In the genomic region with DNA sequence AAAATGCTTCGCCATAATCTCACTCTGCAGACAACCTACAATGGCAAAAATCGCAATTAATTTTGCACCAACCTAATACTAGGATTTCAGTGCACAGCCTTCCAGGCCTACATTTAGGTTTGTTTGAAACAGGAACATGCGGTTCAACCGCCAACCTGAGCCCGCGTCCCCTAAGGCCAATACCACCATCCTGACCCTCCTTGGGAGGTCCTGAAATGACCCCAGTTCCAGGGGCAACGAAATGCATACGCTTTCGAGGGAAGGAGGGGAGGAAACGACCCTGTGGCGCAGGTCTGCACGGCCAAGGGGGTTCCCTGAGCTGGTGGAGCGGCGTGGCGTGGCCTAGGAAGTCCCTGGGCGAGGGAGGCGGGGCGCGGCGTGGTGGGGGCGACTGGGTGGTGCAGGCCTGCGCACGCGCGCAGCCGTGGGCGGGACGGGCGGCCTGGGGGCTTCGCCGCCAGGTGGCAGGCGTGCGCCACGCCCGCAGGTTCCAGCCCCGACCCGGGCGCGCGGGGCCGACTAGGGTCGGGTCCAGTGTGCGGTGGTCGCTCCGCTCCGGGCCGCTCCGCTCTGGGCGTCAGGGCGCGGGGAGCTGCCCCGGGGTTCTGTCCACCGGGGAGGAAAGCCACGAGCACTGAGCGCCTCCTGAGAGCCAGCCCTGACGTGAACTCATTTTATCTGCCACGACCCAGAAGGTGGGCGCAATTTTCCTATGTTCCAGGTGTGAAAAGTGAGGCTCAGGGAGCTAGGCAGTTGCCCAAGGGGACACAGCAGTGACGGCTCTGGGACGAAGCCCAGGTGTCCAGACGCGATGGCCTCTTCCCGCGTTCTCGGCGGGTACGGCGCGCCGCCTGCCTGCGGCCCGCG, we compare ENCODE assay signal across 1 cellular context.
TF ChIP-seq lines count a peak whose summit lies in the region.

No MANE protein-coding gene starts in this region.

TF ChIP-seq in HEK293, 187 proteins besides CTCF, POLR2A, EP300 and RAD21 (continued from another document and continues in another):
- TF ChIP-seq, protein P1, sequence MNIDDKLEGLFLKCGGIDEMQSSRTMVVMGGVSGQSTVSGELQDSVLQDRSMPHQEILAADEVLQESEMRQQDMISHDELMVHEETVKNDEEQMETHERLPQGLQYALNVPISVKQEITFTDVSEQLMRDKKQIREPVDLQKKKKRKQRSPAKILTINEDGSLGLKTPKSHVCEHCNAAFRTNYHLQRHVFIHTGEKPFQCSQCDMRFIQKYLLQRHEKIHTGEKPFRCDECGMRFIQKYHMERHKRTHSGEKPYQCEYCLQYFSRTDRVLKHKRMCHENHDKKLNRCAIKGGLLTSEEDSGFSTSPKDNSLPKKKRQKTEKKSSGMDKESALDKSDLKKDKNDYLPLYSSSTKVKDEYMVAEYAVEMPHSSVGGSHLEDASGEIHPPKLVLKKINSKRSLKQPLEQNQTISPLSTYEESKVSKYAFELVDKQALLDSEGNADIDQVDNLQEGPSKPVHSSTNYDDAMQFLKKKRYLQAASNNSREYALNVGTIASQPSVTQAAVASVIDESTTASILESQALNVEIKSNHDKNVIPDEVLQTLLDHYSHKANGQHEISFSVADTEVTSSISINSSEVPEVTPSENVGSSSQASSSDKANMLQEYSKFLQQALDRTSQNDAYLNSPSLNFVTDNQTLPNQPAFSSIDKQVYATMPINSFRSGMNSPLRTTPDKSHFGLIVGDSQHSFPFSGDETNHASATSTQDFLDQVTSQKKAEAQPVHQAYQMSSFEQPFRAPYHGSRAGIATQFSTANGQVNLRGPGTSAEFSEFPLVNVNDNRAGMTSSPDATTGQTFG (tag by site-specific recombination; IDR thresholded peaks at IDR 0.05; ENCODE audit: borderline replicate concordance), result no peak
- no peak for TF ChIP-seq WT1 (tag by site-specific recombination; IDR thresholded peaks at IDR 0.05)
- TF ChIP-seq ZNF324 (tag by site-specific recombination; IDR thresholded peaks at IDR 0.05), result no peak
- no peak for TF ChIP-seq ZNF561 (tag by site-specific recombination; IDR thresholded peaks at IDR 0.05; ENCODE audit: borderline replicate concordance)
- TF ChIP-seq, protein P2, sequence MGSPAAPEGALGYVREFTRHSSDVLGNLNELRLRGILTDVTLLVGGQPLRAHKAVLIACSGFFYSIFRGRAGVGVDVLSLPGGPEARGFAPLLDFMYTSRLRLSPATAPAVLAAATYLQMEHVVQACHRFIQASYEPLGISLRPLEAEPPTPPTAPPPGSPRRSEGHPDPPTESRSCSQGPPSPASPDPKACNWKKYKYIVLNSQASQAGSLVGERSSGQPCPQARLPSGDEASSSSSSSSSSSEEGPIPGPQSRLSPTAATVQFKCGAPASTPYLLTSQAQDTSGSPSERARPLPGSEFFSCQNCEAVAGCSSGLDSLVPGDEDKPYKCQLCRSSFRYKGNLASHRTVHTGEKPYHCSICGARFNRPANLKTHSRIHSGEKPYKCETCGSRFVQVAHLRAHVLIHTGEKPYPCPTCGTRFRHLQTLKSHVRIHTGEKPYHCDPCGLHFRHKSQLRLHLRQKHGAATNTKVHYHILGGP (tag by site-specific recombination; IDR thresholded peaks at IDR 0.05), result no peak
- TF ChIP-seq ZNF184 (tag by site-specific recombination; IDR thresholded peaks at IDR 0.05), result no peak
- TF ChIP-seq ZNF792 (tag by site-specific recombination; IDR thresholded peaks at IDR 0.05), result 0 out of 2 replicates have a peak, but pooled peaks have one; percentile 15
- TF ChIP-seq, protein P3, sequence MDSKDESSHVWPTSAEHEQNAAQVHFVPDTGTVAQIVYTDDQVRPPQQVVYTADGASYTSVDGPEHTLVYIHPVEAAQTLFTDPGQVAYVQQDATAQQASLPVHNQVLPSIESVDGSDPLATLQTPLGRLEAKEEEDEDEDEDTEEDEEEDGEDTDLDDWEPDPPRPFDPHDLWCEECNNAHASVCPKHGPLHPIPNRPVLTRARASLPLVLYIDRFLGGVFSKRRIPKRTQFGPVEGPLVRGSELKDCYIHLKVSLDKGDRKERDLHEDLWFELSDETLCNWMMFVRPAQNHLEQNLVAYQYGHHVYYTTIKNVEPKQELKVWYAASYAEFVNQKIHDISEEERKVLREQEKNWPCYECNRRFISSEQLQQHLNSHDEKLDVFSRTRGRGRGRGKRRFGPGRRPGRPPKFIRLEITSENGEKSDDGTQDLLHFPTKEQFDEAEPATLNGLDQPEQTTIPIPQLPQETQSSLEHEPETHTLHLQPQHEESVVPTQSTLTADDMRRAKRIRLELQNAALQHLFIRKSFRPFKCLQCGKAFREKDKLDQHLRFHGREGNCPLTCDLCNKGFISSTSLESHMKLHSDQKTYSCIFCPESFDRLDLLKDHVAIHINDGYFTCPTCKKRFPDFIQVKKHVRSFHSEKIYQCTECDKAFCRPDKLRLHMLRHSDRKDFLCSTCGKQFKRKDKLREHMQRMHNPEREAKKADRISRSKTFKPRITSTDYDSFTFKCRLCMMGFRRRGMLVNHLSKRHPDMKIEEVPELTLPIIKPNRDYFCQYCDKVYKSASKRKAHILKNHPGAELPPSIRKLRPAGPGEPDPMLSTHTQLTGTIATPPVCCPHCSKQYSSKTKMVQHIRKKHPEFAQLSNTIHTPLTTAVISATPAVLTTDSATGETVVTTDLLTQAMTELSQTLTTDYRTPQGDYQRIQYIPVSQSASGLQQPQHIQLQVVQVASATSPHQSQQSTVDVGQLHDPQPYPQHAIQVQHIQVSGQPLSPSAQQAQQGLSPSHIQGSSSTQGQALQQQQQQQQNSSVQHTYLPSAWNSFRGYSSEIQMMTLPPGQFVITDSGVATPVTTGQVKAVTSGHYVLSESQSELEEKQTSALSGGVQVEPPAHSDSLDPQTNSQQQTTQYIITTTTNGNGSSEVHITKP (tag by site-specific recombination; IDR thresholded peaks at IDR 0.05), result no peak
- TF ChIP-seq ZNF37A (tag by site-specific recombination; IDR thresholded peaks at IDR 0.05), result 0 out of 2 replicates have a peak, but pooled peaks have one; percentile 29
- TF ChIP-seq, protein P4, sequence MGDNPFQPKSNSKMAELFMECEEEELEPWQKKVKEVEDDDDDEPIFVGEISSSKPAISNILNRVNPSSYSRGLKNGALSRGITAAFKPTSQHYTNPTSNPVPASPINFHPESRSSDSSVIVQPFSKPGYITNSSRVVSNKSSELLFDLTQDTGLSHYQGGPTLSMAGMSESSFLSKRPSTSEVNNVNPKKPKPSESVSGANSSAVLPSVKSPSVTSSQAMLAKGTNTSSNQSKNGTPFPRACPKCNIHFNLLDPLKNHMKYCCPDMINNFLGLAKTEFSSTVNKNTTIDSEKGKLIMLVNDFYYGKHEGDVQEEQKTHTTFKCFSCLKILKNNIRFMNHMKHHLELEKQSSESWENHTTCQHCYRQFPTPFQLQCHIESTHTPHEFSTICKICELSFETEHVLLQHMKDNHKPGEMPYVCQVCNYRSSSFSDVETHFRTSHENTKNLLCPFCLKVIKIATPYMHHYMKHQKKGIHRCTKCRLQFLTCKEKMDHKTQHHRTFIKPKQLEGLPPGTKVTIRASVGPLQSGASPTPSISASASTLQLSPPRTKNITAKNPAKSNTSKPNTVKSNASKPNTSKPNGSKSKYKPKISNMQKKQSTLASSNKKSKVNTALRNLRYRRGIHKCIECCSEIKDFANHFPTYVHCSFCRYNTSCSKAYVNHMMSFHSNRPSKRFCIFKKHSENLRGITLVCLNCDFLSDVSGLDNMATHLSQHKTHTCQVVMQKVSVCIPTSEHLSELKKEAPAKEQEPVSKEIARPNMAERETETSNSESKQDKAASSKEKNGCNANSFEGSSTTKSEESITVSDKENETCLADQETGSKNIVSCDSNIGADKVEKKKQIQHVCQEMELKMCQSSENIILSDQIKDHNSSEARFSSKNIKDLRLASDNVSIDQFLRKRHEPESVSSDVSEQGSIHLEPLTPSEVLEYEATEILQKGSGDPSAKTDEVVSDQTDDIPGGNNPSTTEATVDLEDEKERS (tag by site-specific recombination; IDR thresholded peaks at IDR 0.05), result no peak
- TF ChIP-seq, protein P5, sequence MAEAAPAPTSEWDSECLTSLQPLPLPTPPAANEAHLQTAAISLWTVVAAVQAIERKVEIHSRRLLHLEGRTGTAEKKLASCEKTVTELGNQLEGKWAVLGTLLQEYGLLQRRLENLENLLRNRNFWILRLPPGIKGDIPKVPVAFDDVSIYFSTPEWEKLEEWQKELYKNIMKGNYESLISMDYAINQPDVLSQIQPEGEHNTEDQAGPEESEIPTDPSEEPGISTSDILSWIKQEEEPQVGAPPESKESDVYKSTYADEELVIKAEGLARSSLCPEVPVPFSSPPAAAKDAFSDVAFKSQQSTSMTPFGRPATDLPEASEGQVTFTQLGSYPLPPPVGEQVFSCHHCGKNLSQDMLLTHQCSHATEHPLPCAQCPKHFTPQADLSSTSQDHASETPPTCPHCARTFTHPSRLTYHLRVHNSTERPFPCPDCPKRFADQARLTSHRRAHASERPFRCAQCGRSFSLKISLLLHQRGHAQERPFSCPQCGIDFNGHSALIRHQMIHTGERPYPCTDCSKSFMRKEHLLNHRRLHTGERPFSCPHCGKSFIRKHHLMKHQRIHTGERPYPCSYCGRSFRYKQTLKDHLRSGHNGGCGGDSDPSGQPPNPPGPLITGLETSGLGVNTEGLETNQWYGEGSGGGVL (tag by site-specific recombination; IDR thresholded peaks at IDR 0.05), result no peak
- no peak for TF ChIP-seq ZNF585B (tag by site-specific recombination; IDR thresholded peaks at IDR 0.05)
- no peak for TF ChIP-seq ZNF571 (tag by site-specific recombination; IDR thresholded peaks at IDR 0.05)
- no peak; the same call in 1 of the 2 replicates for TF ChIP-seq BCL11B (tag by site-specific recombination; IDR thresholded peaks at IDR 0.05; ENCODE audit: low read depth)
- TF ChIP-seq, protein P6, sequence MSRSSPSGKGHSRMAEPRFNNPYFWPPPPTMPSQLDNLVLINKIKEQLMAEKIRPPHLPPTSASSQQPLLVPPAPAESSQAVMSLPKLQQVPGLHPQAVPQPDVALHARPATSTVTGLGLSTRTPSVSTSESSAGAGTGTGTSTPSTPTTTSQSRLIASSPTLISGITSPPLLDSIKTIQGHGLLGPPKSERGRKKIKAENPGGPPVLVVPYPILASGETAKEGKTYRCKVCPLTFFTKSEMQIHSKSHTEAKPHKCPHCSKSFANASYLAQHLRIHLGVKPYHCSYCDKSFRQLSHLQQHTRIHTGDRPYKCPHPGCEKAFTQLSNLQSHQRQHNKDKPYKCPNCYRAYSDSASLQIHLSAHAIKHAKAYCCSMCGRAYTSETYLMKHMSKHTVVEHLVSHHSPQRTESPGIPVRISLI (tag by site-specific recombination; IDR thresholded peaks at IDR 0.05), result no peak
- no peak for TF ChIP-seq ZNF629 (tag by site-specific recombination; IDR thresholded peaks at IDR 0.05)
- TF ChIP-seq, protein P7, sequence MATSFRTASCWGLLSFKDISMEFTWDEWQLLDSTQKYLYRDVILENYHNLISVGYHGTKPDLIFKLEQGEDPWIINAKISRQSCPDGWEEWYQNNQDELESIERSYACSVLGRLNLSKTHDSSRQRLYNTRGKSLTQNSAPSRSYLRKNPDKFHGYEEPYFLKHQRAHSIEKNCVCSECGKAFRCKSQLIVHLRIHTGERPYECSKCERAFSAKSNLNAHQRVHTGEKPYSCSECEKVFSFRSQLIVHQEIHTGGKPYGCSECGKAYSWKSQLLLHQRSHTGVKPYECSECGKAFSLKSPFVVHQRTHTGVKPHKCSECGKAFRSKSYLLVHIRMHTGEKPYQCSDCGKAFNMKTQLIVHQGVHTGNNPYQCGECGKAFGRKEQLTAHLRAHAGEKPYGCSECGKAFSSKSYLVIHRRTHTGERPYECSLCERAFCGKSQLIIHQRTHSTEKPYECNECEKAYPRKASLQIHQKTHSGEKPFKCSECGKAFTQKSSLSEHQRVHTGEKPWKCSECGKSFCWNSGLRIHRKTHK (tag by site-specific recombination; IDR thresholded peaks at IDR 0.05), result no peak
- TF ChIP-seq, protein P8, sequence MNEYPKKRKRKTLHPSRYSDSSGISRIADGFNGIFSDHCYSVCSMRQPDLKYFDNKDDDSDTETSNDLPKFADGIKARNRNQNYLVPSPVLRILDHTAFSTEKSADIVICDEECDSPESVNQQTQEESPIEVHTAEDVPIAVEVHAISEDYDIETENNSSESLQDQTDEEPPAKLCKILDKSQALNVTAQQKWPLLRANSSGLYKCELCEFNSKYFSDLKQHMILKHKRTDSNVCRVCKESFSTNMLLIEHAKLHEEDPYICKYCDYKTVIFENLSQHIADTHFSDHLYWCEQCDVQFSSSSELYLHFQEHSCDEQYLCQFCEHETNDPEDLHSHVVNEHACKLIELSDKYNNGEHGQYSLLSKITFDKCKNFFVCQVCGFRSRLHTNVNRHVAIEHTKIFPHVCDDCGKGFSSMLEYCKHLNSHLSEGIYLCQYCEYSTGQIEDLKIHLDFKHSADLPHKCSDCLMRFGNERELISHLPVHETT (tag by site-specific recombination; IDR thresholded peaks at IDR 0.05), result no peak
- TF ChIP-seq YY1 (tag by site-specific recombination; IDR thresholded peaks at IDR 0.05), result no peak
- TF ChIP-seq GLI4 (tag by site-specific recombination; IDR thresholded peaks at IDR 0.05), result no peak
- TF ChIP-seq TCF7L2 (IDR thresholded peaks at IDR 0.05; ENCODE audit: borderline replicate concordance, low read depth, low read length), result no peak
- TF ChIP-seq ZNF768 (tag by site-specific recombination; IDR thresholded peaks at IDR 0.05), result no peak
- TF ChIP-seq, protein P9, sequence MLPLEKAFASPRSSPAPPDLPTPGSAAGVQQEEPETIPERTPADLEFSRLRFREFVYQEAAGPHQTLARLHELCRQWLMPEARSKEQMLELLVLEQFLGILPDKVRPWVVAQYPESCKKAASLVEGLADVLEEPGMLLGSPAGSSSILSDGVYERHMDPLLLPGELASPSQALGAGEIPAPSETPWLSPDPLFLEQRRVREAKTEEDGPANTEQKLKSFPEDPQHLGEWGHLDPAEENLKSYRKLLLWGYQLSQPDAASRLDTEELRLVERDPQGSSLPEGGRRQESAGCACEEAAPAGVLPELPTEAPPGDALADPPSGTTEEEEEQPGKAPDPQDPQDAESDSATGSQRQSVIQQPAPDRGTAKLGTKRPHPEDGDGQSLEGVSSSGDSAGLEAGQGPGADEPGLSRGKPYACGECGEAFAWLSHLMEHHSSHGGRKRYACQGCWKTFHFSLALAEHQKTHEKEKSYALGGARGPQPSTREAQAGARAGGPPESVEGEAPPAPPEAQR (tag by site-specific recombination; IDR thresholded peaks at IDR 0.05), result no peak
- no peak for TF ChIP-seq HOXC10 (CRISPR knock-in tag; IDR thresholded peaks at IDR 0.05)
- TF ChIP-seq, protein P10, sequence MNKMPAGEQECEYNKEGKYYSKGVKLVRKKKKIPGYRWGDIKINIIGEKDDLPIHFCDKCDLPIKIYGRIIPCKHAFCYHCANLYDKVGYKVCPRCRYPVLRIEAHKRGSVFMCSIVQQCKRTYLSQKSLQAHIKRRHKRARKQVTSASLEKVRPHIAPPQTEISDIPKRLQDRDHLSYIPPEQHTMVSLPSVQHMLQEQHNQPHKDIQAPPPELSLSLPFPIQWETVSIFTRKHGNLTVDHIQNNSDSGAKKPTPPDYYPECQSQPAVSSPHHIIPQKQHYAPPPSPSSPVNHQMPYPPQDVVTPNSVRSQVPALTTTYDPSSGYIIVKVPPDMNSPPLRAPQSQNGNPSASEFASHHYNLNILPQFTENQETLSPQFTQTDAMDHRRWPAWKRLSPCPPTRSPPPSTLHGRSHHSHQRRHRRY (tag by site-specific recombination; IDR thresholded peaks at IDR 0.05), result no peak
- no peak for TF ChIP-seq ZNF843 (tag by site-specific recombination; IDR thresholded peaks at IDR 0.05)
- no peak for TF ChIP-seq ZNF558 (tag by site-specific recombination; IDR thresholded peaks at IDR 0.05)
- TF ChIP-seq ZNF473 (tag by site-specific recombination; IDR thresholded peaks at IDR 0.05), result no peak
- no peak for TF ChIP-seq ZNF302 (tag by site-specific recombination; IDR thresholded peaks at IDR 0.05; ENCODE audit: low read depth)
- TF ChIP-seq ZNF654 (tag by site-specific recombination; IDR thresholded peaks at IDR 0.05; ENCODE audit: low read depth), result no peak
- no peak for TF ChIP-seq ZNF514 (tag by site-specific recombination; IDR thresholded peaks at IDR 0.05)
- no peak for TF ChIP-seq ZNF132 (tag by site-specific recombination; IDR thresholded peaks at IDR 0.05; ENCODE audit: borderline replicate concordance)
- no peak for TF ChIP-seq ZFP41 (tag by site-specific recombination; IDR thresholded peaks at IDR 0.05; ENCODE audit: borderline replicate concordance)
- no peak for TF ChIP-seq ZNF426 (tag by site-specific recombination; IDR thresholded peaks at IDR 0.05)
- no peak for TF ChIP-seq ZEB2 (tag by site-specific recombination; IDR thresholded peaks at IDR 0.05)
